1 cellular context compared by ENCODE assay signal in genomic region chr1:149787688-149788451, GRCh38.
TF ChIP-seq lines count a peak whose summit lies in the region.
"Not testable (repeated sequence)": the region's sequence is repeated elsewhere in the genome, so short reads cannot be mapped to it uniquely, and the experiment has no call there.

No MANE protein-coding gene starts in this region.

TF ChIP-seq in K562, 482 proteins besides CTCF, POLR2A, EP300 and RAD21:
- peak; percentile 69 for TF ChIP-seq SPI1 (IDR thresholded peaks at IDR 0.05; ENCODE audit: borderline replicate concordance, low read depth, low read length)
- 0 out of 4 replicates have a peak, but pooled peaks of 1 of the 2 experiments have one; percentile 5 for TF ChIP-seq RCOR1 (IDR thresholded peaks at IDR 0.05; ENCODE audit: borderline replicate concordance in 1 of 2, low read depth in 2 of 2, low read length in 2 of 2)
- peak; percentile 36 for TF ChIP-seq CEBPB (tag; IDR thresholded peaks at IDR 0.05)
- TF ChIP-seq CBFA2T3 (IDR thresholded peaks at IDR 0.05): peak; percentile 48
- TF ChIP-seq KDM1A (IDR thresholded peaks at IDR 0.05): 0 out of 4 replicates have a peak, but pooled peaks of 1 of the 2 experiments have one; percentile 25
- peak; percentile 46 for TF ChIP-seq ARID1B (IDR thresholded peaks at IDR 0.05)
- TF ChIP-seq TAL1 (IDR thresholded peaks at IDR 0.05): peak; percentile 25
- TF ChIP-seq JUND (IDR thresholded peaks at IDR 0.05; ENCODE audit: borderline replicate concordance, low read depth, low read length): peak; percentile 51; the same call in 1 of the 2 replicates
- TF ChIP-seq JUND (tag; IDR thresholded peaks at IDR 0.05; ENCODE audit: borderline replicate concordance, low read depth, low read length): peak; percentile 42; the same call in 1 of the 3 replicates
- 0 out of 2 replicates have a peak, but pooled peaks have one; percentile 49 for TF ChIP-seq FOXJ2 (tag; IDR thresholded peaks at IDR 0.05)
- peak; percentile 31; the same call in 1 of the 2 replicates for TF ChIP-seq TEAD4 (IDR thresholded peaks at IDR 0.05; ENCODE audit: low read length)
- TF ChIP-seq TEAD4 (CRISPR knock-in tag; IDR thresholded peaks at IDR 0.05; ENCODE audit: borderline replicate concordance); CEBPG (CRISPR knock-in tag; IDR thresholded peaks at IDR 0.05): not testable (repeated sequence)
- TF ChIP-seq FOSL1 (tag; conservative IDR thresholded peaks at IDR 0.05): peak; percentile 78
- TF ChIP-seq CEBPG (tag; conservative IDR thresholded peaks at IDR 0.05 in 1 of 2, IDR thresholded peaks at IDR 0.05 in 1 of 2): peak in 1 of 2 experiments; percentile 86; a peak in 2 of 4 replicates
- TF ChIP-seq, protein P1, sequence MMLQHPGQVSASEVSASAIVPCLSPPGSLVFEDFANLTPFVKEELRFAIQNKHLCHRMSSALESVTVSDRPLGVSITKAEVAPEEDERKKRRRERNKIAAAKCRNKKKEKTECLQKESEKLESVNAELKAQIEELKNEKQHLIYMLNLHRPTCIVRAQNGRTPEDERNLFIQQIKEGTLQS (IDR thresholded peaks at IDR 0.05): peak; percentile 75
- TF ChIP-seq, protein P1 (CRISPR knock-in tag; conservative IDR thresholded peaks at IDR 0.05): not testable (repeated sequence)
